23 cellular contexts compared by ENCODE assay signal in the genomic region with DNA sequence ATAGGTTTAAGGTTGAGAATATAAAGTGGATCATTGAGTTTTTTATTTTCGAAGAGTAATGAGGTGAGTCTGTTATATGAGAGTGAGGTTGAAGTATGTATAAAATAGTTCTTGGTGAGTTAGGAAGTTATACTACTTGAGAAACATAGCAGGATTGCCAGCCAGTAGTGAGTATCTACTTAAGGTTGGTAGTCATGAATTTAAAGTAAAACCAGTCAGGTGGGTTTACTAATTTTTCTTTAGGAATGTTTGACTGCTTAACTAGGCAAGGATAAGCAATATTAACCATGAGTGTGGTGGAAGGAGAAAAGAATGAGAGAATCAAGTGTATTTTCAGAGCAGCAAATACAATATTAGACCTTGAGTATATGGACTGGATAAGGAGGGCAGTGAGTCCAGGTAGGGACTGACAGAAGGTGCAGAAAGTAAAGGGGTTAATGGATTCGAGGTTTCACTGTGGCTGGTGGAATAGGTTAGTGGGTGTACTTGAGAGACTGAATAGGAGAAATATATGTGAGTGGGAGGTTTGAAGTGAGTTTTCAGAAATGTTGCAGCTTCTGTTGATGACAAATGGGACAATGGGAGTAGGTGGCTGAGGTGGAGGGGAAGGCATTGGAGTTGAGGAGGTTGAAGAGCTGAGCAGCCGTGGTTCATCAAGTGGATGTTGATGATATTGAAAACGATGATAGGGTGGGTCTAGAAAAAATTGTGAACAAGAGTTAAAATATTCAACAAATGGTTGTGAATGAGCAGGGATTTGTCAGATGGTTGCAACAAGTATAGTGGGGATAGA.
"Had no signal": no experiment of that assay in that cellular context is flagged by ENCODE, and none has a peak within 500 bp of the region (broad histone marks: within the 10 kb centered on the region; RNA-seq: fewer than 3 reads in every experiment).

No MANE protein-coding gene starts in this region.

- H3K4me2 ChIP-seq: smooth muscle cell had no signal

- H3K27ac ChIP-seq: coronary artery, neutrophil, pancreas, right atrium auricular region, thoracic aorta, tibial nerve, upper lobe of left lung had no signal

- H3K4me1 Mint-ChIP-seq: naive B cell; stimulated activated naive B cell treated with anti-CD40 and anti-IgM and Interleukin-4, amounts not matched to agents 10 μg/mL and 1 μg/mL and 100 μg/mL, for 72 hours had no signal

- FAIRE-seq: frontal cortex, keratinocyte, pancreas, urothelium cell line had no signal

- DNase-seq: dermis blood vessel endothelial cell; effector memory CD4-positive, alpha-beta T cell; mucosa of descending colon; naive B cell; pancreas; stimulated activated CD4-positive, alpha-beta T cell treated with anti-CD3 and anti-CD28 coated beads, Interleukin-2, amount 100 ng/mL, for 24 hours; stimulated activated naive B cell treated with anti-CD40 and anti-IgM and Interleukin-4, amounts not matched to agents 10 μg/mL and 1 μg/mL and 100 μg/mL, for 72 hours; upper lobe of left lung had no signal

- ATAC-seq: natural killer cell treated with Interleukin-12 subunit alpha and Interleukin-12 subunit beta and Interleukin-15 and Interleukin-18, amount 100 ng/mL, for 72 hours; sciatic nerve had no signal

- H3K4me3 Mint-ChIP-seq: mesothelial cell of epicardium; naive B cell; natural killer cell treated with Interleukin-12 subunit alpha and Interleukin-12 subunit beta and Interleukin-15 and Interleukin-18, amount 100 ng/mL, for 72 hours; neural crest cell; stimulated activated naive B cell treated with anti-CD40 and anti-IgM and Interleukin-4, amounts not matched to agents 10 μg/mL and 1 μg/mL and 100 μg/mL, for 72 hours; stimulated activated naive CD8-positive, alpha-beta T cell treated with anti-CD3 and anti-CD28 coated beads, Interleukin-15, Interleukin-2, amounts not matched to agents 100 ng/mL and 50 ng/mL, for 24 hours had no signal

- H3K27ac Mint-ChIP-seq: mesothelial cell of epicardium; naive B cell; natural killer cell treated with Interleukin-12 subunit alpha and Interleukin-12 subunit beta and Interleukin-15 and Interleukin-18, amount 100 ng/mL, for 72 hours; progenitor cell of endocrine pancreas; stimulated activated naive B cell treated with anti-CD40 and anti-IgM and Interleukin-4, amounts not matched to agents 10 μg/mL and 1 μg/mL and 100 μg/mL, for 72 hours; stimulated activated naive CD8-positive, alpha-beta T cell treated with anti-CD3 and anti-CD28 coated beads, Interleukin-15, Interleukin-2, amounts not matched to agents 100 ng/mL and 50 ng/mL, for 24 hours had no signal

- H3K4me1 ChIP-seq: pancreas, right atrium auricular region, upper lobe of left lung had no signal

- H3K36me3 Mint-ChIP-seq: mesothelial cell of epicardium; naive B cell; natural killer cell treated with Interleukin-12 subunit alpha and Interleukin-12 subunit beta and Interleukin-15 and Interleukin-18, amount 100 ng/mL, for 72 hours; stimulated activated naive B cell treated with anti-CD40 and anti-IgM and Interleukin-4, amounts not matched to agents 10 μg/mL and 1 μg/mL and 100 μg/mL, for 72 hours had no signal

- H3K36me3 ChIP-seq: neutrophil, pancreas, right atrium auricular region, thoracic aorta, tibial nerve, upper lobe of left lung had no signal

- H3K4me3 ChIP-seq: coronary artery, mucosa of descending colon, pancreas, right atrium auricular region, smooth muscle cell, thoracic aorta, tibial nerve, upper lobe of left lung had no signal

- H3K27me3 Mint-ChIP-seq: naive B cell; natural killer cell treated with Interleukin-12 subunit alpha and Interleukin-12 subunit beta and Interleukin-15 and Interleukin-18, amount 100 ng/mL, for 72 hours; progenitor cell of endocrine pancreas; stimulated activated naive B cell treated with anti-CD40 and anti-IgM and Interleukin-4, amounts not matched to agents 10 μg/mL and 1 μg/mL and 100 μg/mL, for 72 hours; stimulated activated naive CD8-positive, alpha-beta T cell treated with anti-CD3 and anti-CD28 coated beads, Interleukin-15, Interleukin-2, amounts not matched to agents 100 ng/mL and 50 ng/mL, for 24 hours had no signal

- H3K9me3 Mint-ChIP-seq: mesothelial cell of epicardium; naive B cell; natural killer cell treated with Interleukin-12 subunit alpha and Interleukin-12 subunit beta and Interleukin-15 and Interleukin-18, amount 100 ng/mL, for 72 hours; neural crest cell; stimulated activated naive B cell treated with anti-CD40 and anti-IgM and Interleukin-4, amounts not matched to agents 10 μg/mL and 1 μg/mL and 100 μg/mL, for 72 hours; stimulated activated naive CD8-positive, alpha-beta T cell treated with anti-CD3 and anti-CD28 coated beads, Interleukin-15, Interleukin-2, amounts not matched to agents 100 ng/mL and 50 ng/mL, for 24 hours had no signal

- H3K27me3 ChIP-seq: neutrophil, pancreas, right atrium auricular region, tibial nerve, upper lobe of left lung had no signal

- H3K9me3 ChIP-seq: mucosa of descending colon, neutrophil, pancreas, right atrium auricular region, thoracic aorta, tibial nerve, upper lobe of left lung had no signal
